Comparison of ENCODE assay signal across 27 cellular contexts in genomic region chr4:108400309-108400708, GRCh38.
"Had no signal": no experiment of that assay in that cellular context is flagged by ENCODE, and none has a peak within 500 bp of the region (broad histone marks: within the 10 kb centered on the region; RNA-seq: fewer than 3 reads in every experiment).

No MANE protein-coding gene starts in this region.

- DNase-seq: colonic mucosa; cortex of kidney; dermis blood vessel endothelial cell; dorsolateral prefrontal cortex; effector CD4-positive, alpha-beta T cell; effector CD8-positive, alpha-beta T cell; effector memory CD4-positive, alpha-beta T cell; effector memory CD8-positive, alpha-beta T cell; endodermal cell; erythroblast; esophagus squamous epithelium; foreskin fibroblast; foreskin keratinocyte; gastrocnemius medialis; glutamatergic neuron; head of caudate nucleus; heart left ventricle; heart right ventricle had no signal

- H3K4me1 ChIP-seq: colonic mucosa, esophagus muscularis mucosa, foreskin keratinocyte, gastrocnemius medialis, gastroesophageal sphincter, heart left ventricle had no signal

- H3K27ac ChIP-seq: colonic mucosa, coronary artery, dorsolateral prefrontal cortex, epithelial cell of prostate, esophagus muscularis mucosa, esophagus squamous epithelium, foreskin keratinocyte, gastrocnemius medialis, gastroesophageal sphincter, heart left ventricle, heart right ventricle had no signal

- H3K36me3 ChIP-seq: colonic mucosa, esophagus muscularis mucosa, esophagus squamous epithelium, gastrocnemius medialis, gastroesophageal sphincter, heart left ventricle, heart right ventricle had no signal

- H3K9me3 ChIP-seq: colonic mucosa, esophagus squamous epithelium, gastrocnemius medialis, heart right ventricle had no signal

- H3K4me3 ChIP-seq: colonic mucosa, coronary artery, dorsolateral prefrontal cortex, esophagus muscularis mucosa, esophagus squamous epithelium, gastrocnemius medialis, gastroesophageal sphincter, heart left ventricle, heart right ventricle had no signal

- H3K27me3 ChIP-seq: colonic mucosa, esophagus muscularis mucosa, esophagus squamous epithelium, foreskin keratinocyte, gastrocnemius medialis, gastroesophageal sphincter, heart left ventricle, heart right ventricle had no signal

- FAIRE-seq: colon, endometrium, endothelial cell of umbilical vein, frontal cortex had no signal

- ATAC-seq: effector memory CD8-positive, alpha-beta T cell; esophagus mucosa; foreskin keratinocyte; gastrocnemius medialis; gastroesophageal sphincter; heart left ventricle; heart right ventricle had no signal
